15 cellular contexts compared by ENCODE assay signal in genomic region chr12:124420041-124420765, GRCh38.
A peak's percentile ranks its signal among the peaks of the same experiment; 100 is the strongest.
DNase-seq lines count a peak whose midpoint lies in the region; ATAC-seq and TF ChIP-seq lines count a peak whose summit lies in the region.
"Had no signal": no experiment of that assay in that cellular context is flagged by ENCODE, and none has a peak within 500 bp of the region (broad histone marks: within the 10 kb centered on the region; RNA-seq: fewer than 3 reads in every experiment).

No MANE protein-coding gene starts in this region.

- TF ChIP-seq POLR2A in heart left ventricle (IDR thresholded peaks at IDR 0.05) (no peak), prostate gland (IDR thresholded peaks at IDR 0.05) (no peak), vagina (IDR thresholded peaks at IDR 0.05) (no peak)

- H3K9me3 ChIP-seq in right cardiac atrium (ENCODE audit: control insufficient read depth, low read length) (no peaks in the 10 kb centered on the region), heart left ventricle (no peaks in the 10 kb centered on the region), esophagus (ENCODE audit: control insufficient read depth in 2 of 2, insufficient read depth in 1 of 2, low read depth in 1 of 2, low read length in 1 of 2) (no peaks in the 10 kb centered on the region), prostate gland (no peaks in the 10 kb centered on the region), vagina (no peaks in the 10 kb centered on the region)
- H3K9me3 ChIP-seq: neutrophil had no signal

- H3K27me3 ChIP-seq in right cardiac atrium (ENCODE audit: control insufficient read depth, insufficient read depth) (no peaks in the 10 kb centered on the region), heart left ventricle (no peaks in the 10 kb centered on the region), esophagus (ENCODE audit: control insufficient read depth in 1 of 2, insufficient read depth in 2 of 2, low read length in 2 of 2) (no peaks in the 10 kb centered on the region), prostate gland (replicated peaks; ENCODE audit: insufficient read depth) (no peaks in the 10 kb centered on the region), vagina (no peaks in the 10 kb centered on the region)
- H3K27me3 ChIP-seq: neutrophil had no signal

- intact Hi-C loops in right cardiac atrium (cut with DNase I): loop anchor here in 1 of 4 donors (5.0 kb wide), 1 partner anchor 33 kb away; no protein-coding TSS in a partner anchor
- intact Hi-C loops in heart left ventricle (cut with DNase I): loop anchor here in 8 of 10 donors (5.0 to 10.0 kb wide), 6 partner anchors 33 to 92 kb away; no protein-coding TSS in a partner anchor
- intact Hi-C loops in prostate gland (cut with DNase I): loop anchor here (2.0 kb wide), 1 partner anchor 29 kb away; no protein-coding TSS in a partner anchor
- intact Hi-C loops in vagina (cut with DNase I): loop anchor here (5.0 to 10.0 kb wide), 2 partner anchors 33 to 55 kb away; no protein-coding TSS in a partner anchor

- no peak overlapping the region for H3K4me3 ChIP-seq in right cardiac atrium (ENCODE audit: low read length)
- no peak overlapping the region for H3K4me3 ChIP-seq in heart left ventricle
- H3K4me3 ChIP-seq in esophagus (ENCODE audit: low read depth in 1 of 2, low read length in 2 of 2): no peak overlapping the region
- H3K4me3 ChIP-seq in prostate gland: no peak overlapping the region
- H3K4me3 ChIP-seq in vagina: peak overlapping the region in 1 of 2 donors; percentile 7

- in situ Hi-C loops in KBM-7 (cut with MboI; ENCODE audit: low pct_unique_long_range_greater_than_20kb, low sequenced_read_pairs): no loop called here

- 92% methylated on average over 22 of the region's 22 CpGs for WGBS in right cardiac atrium
- WGBS in heart left ventricle, 4 donors: 91 to 96% (median 95%) methylated on average over 22 of the region's 22 CpGs
- 91 to 93% methylated on average over 22 of the region's 22 CpGs for WGBS in esophagus, 2 donors
- WGBS in prostate gland: 90% methylated on average over 22 of the region's 22 CpGs

- DNase-seq in right cardiac atrium: peak in 1 of 3 donors; percentile 49
- DNase-seq in heart left ventricle: no peak
- no peak for DNase-seq in prostate gland (ENCODE audit: low spot score)
- no peak for DNase-seq in vagina (ENCODE audit: extremely low spot score in 2 of 2)
- DNase-seq in KBM-7: no peak
- DNase-seq: activated gamma-delta T cell treated with Interleukin-2 at 50 U/mL for 16 hours; effector CD8-positive, alpha-beta T cell; NCI-H1105 treated with DMSO at 0.1 percent for 48 hours; NCI-H2227 treated with DMSO at 0.1 percent for 48 hours; stimulated activated CD4-positive, alpha-beta T cell treated with anti-CD3 and anti-CD28 coated beads, Interleukin-4, amount 100 ng/mL, for 1 hour; stimulated activated CD8-positive, alpha-beta memory T cell treated with anti-CD3 and anti-CD28 coated beads, Interleukin-4, amount 100 ng/mL, for 48 hours had no signal

- no peak for ATAC-seq in right cardiac atrium
- ATAC-seq in heart left ventricle: no peak
- ATAC-seq in HG03520 (IDR thresholded peaks at IDR 0.05; ENCODE audit: unreplicated experiment): no peak
- ATAC-seq in HG03457 (IDR thresholded peaks at IDR 0.05; ENCODE audit: unreplicated experiment): no peak

- H3K36me3 ChIP-seq in heart left ventricle: peaks cover 0 to 81% (median 31%) of the 10 kb centered on the region in 9 donors
- peaks cover 8 to 32% of the 10 kb centered on the region in 2 donors for H3K36me3 ChIP-seq in esophagus (ENCODE audit: control insufficient read depth in 2 of 2, insufficient read depth in 2 of 2, low read length in 1 of 2)
- H3K36me3 ChIP-seq in prostate gland: peaks cover 0 to 11% of the 10 kb centered on the region in 2 donors
- H3K36me3 ChIP-seq in vagina: peaks cover 0 to 4% of the 10 kb centered on the region in 2 donors

- TF ChIP-seq CTCF in heart left ventricle (IDR thresholded peaks at IDR 0.05): no peak
- no peak for TF ChIP-seq CTCF in prostate gland (IDR thresholded peaks at IDR 0.05)
- TF ChIP-seq CTCF in vagina (IDR thresholded peaks at IDR 0.05): no peak

- H3K27ac ChIP-seq in right cardiac atrium (ENCODE audit: low read length) (peak overlapping the region; percentile 11), heart left ventricle (peak overlapping the region in 5 of 12 donors; percentile 82 to 92 (median 90)), esophagus (ENCODE audit: low read depth in 2 of 2, low read length in 1 of 2) (peak overlapping the region; percentile 69 to 92), prostate gland (peak overlapping the region; percentile 57 to 88), vagina (peak overlapping the region; percentile 89)
- H3K27ac ChIP-seq: neutrophil had no signal

- H3K4me1 ChIP-seq in right cardiac atrium (ENCODE audit: control insufficient read depth, insufficient read depth, low read length) (peaks cover 14% of the 10 kb centered on the region), heart left ventricle (peaks cover 6 to 63% (median 39%) of the 10 kb centered on the region in 12 donors), esophagus (ENCODE audit: control insufficient read depth in 2 of 2, insufficient read depth in 2 of 2, low read length in 1 of 2) (peaks cover 2 to 15% of the 10 kb centered on the region in 2 donors), prostate gland (replicated peaks) (peaks cover 22% of the 10 kb centered on the region), vagina (peaks cover 48% of the 10 kb centered on the region)
